In the genomic region with DNA sequence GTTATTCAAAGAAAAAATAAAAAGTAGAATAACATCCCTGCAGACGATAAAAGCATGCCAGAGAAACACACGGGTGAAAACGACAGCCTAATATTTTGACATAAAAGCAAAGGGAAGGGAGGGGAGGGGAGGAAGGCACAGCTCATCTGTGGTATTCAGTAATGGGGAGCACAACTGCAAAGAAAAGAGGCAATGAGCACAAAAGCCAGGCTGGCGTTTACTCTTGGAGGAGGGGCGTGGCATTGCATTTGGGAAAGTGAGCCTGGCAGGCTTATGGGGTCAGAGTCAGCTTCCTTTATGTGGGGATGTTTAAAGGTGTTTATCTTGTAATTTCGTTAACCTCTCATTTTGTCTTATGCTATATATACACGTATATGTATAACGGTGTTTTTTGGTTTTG, we compare ENCODE assay signal across 20 cellular contexts. TPM values are rescaled to one million over a fixed set of nuclear protein-coding genes. Genes with fewer than 3 reads are reported as not detected.
DNase-seq lines count a peak whose midpoint lies in the region; FAIRE-seq and TF ChIP-seq lines count a peak whose summit lies in the region.
"Had no signal": no experiment of that assay in that cellular context is flagged by ENCODE, and none has a peak within 500 bp of the region (broad histone marks: within the 10 kb centered on the region; RNA-seq: fewer than 3 reads in every experiment).

No MANE protein-coding gene starts in this region.

- no peaks in the 10 kb centered on the region for H3K27me3 ChIP-seq in endodermal cell (ENCODE audit: control insufficient read depth, insufficient read depth, low read length, poor library complexity, severe bottlenecking)
- H3K27me3 ChIP-seq: BE2C had no signal

- WGBS in endodermal cell (ENCODE audit: insufficient coverage in 1 of 2, insufficient read length in 1 of 2), 2 experiments: 80 to 82% methylated on average over 5 to 8 of the region's 8 CpGs

- TF ChIP-seq CTCF in endodermal cell (conservative IDR thresholded peaks at IDR 0.05): no peak

- H3K4me3 Mint-ChIP-seq in endodermal cell: no peak overlapping the region
- H3K4me3 Mint-ChIP-seq: CD4-positive, CD25-positive, alpha-beta regulatory T cell; CD8-positive, alpha-beta memory T cell had no signal

- no peaks in the 10 kb centered on the region for H3K36me3 ChIP-seq in endodermal cell (ENCODE audit: control insufficient read depth, insufficient read depth, low read length)
- H3K36me3 ChIP-seq: BE2C had no signal

- no peak overlapping the region for H3K9ac ChIP-seq in endodermal cell (ENCODE audit: extremely low read depth, low read length, poor library complexity, severe bottlenecking)

- no peaks in the 10 kb centered on the region for H3K9me3 ChIP-seq in endodermal cell (ENCODE audit: control insufficient read depth, low read length)
- H3K9me3 ChIP-seq: BE2C had no signal

- H3K9me3 Mint-ChIP-seq in endodermal cell: peaks cover 3% of the 10 kb centered on the region

- no peaks in the 10 kb centered on the region for H3K4me1 ChIP-seq in endodermal cell (ENCODE audit: control insufficient read depth, insufficient read depth, low read length)
- H3K4me1 ChIP-seq: BE2C had no signal

- no peak for FAIRE-seq in H54 (lab: Jason Lieb, UNC)
- FAIRE-seq: A204.1, GM12878 had no signal

- no peaks in the 10 kb centered on the region for H3K27me3 Mint-ChIP-seq in endodermal cell (ENCODE audit: insufficient read depth)
- H3K27me3 Mint-ChIP-seq: CD4-positive, CD25-positive, alpha-beta regulatory T cell had no signal

- no peak for TF ChIP-seq POLR2A in H54 (IDR thresholded peaks at IDR 0.05; ENCODE audit: low read depth, low read length)

- H3K4me1 Mint-ChIP-seq in endodermal cell: no peaks in the 10 kb centered on the region
- H3K4me1 Mint-ChIP-seq: CD4-positive, CD25-positive, alpha-beta regulatory T cell; CD8-positive, alpha-beta memory T cell had no signal

- H3K27ac ChIP-seq in endodermal cell (ENCODE audit: low read depth, low read length): no peak overlapping the region

- H3K4me3 ChIP-seq in endodermal cell (ENCODE audit: low read length): no peak overlapping the region
- H3K4me3 ChIP-seq: GM12878 had no signal

- DNase-seq in activated CD8-positive, alpha-beta memory T cell treated with anti-CD3 and anti-CD28 coated beads for 24 hours: peak; percentile 9
- no peak for DNase-seq in activated CD8-positive, alpha-beta memory T cell treated with anti-CD3 and anti-CD28 coated beads, Interleukin-2, amount 50 U/mL, for 48 hours
- DNase-seq in NCI-H69 (lab: John Stamatoyannopoulos, UW) (peak; percentile 27), endodermal cell (peak; percentile 30), H54 (ENCODE audit: insufficient read length, low spot score) (no peak), NAMALWA (ENCODE audit: low spot score) (no peak)
- DNase-seq in activated naive CD4-positive, alpha-beta T cell treated with Interleukin-2 at 50 U/mL for 16 hours: no peak
- DNase-seq: ACHN; BE2C; C1 segment of cervical spinal cord; CD4-positive, CD25-positive, alpha-beta regulatory T cell; CD8-positive, alpha-beta memory T cell; COR-L47; DMS 273 treated with DMSO at 0.1 percent for 48 hours; DMS53; DND-41; EL; HCEC 1CT had no signal

- H3K36me3 Mint-ChIP-seq in endodermal cell (ENCODE audit: low read depth): no peaks in the 10 kb centered on the region
- H3K36me3 Mint-ChIP-seq: CD4-positive, CD25-positive, alpha-beta regulatory T cell had no signal

- H3K27ac Mint-ChIP-seq in endodermal cell: no peak overlapping the region
- H3K27ac Mint-ChIP-seq: CD4-positive, CD25-positive, alpha-beta regulatory T cell had no signal

RNA-seq across cellular contexts. Expression of gene STEAP3, which starts 53.2 kb away (rescaled TPM):
- 1 to 10 TPM; 4.4 to 7.9 TPM for total RNA-seq in endodermal cell
- 3.2 TPM for polyA plus RNA-seq in endodermal cell (2013, experiment 1 of 2)
- polyA plus RNA-seq in endodermal cell (2013, experiment 2 of 2): 4.2 TPM
- total RNA-seq: CD4-positive, CD25-positive, alpha-beta regulatory T cell had no signal
- polyA plus RNA-seq: CD4-positive, CD25-positive, alpha-beta regulatory T cell had no signal

Comparison
In these comparisons a context has a peak if more than half of its experiments do, and no peak if none do; other contexts are left out.
1. DNase-seq: peak in activated CD8-positive, alpha-beta memory T cell treated with anti-CD3 and anti-CD28 coated beads for 24 hours (single experiment), NCI-H69 (single experiment) and endodermal cell (single experiment); none in activated CD8-positive, alpha-beta memory T cell treated with anti-CD3 and anti-CD28 coated beads, Interleukin-2, amount 50 U/mL, for 48 hours (single experiment), H54 (single experiment), activated naive CD4-positive, alpha-beta T cell treated with Interleukin-2 at 50 U/mL for 16 hours (single experiment) and NAMALWA (single experiment).